In genomic region chr15:71494565-71494964, GRCh38 we compare ENCODE assay signal across 1 cellular context.
TF ChIP-seq lines count a peak whose summit lies in the region.

No MANE protein-coding gene starts in this region.

TF ChIP-seq in HepG2, 621 proteins besides CTCF, POLR2A, EP300 and RAD21 (continued from another document):
- TF ChIP-seq, protein P1, sequence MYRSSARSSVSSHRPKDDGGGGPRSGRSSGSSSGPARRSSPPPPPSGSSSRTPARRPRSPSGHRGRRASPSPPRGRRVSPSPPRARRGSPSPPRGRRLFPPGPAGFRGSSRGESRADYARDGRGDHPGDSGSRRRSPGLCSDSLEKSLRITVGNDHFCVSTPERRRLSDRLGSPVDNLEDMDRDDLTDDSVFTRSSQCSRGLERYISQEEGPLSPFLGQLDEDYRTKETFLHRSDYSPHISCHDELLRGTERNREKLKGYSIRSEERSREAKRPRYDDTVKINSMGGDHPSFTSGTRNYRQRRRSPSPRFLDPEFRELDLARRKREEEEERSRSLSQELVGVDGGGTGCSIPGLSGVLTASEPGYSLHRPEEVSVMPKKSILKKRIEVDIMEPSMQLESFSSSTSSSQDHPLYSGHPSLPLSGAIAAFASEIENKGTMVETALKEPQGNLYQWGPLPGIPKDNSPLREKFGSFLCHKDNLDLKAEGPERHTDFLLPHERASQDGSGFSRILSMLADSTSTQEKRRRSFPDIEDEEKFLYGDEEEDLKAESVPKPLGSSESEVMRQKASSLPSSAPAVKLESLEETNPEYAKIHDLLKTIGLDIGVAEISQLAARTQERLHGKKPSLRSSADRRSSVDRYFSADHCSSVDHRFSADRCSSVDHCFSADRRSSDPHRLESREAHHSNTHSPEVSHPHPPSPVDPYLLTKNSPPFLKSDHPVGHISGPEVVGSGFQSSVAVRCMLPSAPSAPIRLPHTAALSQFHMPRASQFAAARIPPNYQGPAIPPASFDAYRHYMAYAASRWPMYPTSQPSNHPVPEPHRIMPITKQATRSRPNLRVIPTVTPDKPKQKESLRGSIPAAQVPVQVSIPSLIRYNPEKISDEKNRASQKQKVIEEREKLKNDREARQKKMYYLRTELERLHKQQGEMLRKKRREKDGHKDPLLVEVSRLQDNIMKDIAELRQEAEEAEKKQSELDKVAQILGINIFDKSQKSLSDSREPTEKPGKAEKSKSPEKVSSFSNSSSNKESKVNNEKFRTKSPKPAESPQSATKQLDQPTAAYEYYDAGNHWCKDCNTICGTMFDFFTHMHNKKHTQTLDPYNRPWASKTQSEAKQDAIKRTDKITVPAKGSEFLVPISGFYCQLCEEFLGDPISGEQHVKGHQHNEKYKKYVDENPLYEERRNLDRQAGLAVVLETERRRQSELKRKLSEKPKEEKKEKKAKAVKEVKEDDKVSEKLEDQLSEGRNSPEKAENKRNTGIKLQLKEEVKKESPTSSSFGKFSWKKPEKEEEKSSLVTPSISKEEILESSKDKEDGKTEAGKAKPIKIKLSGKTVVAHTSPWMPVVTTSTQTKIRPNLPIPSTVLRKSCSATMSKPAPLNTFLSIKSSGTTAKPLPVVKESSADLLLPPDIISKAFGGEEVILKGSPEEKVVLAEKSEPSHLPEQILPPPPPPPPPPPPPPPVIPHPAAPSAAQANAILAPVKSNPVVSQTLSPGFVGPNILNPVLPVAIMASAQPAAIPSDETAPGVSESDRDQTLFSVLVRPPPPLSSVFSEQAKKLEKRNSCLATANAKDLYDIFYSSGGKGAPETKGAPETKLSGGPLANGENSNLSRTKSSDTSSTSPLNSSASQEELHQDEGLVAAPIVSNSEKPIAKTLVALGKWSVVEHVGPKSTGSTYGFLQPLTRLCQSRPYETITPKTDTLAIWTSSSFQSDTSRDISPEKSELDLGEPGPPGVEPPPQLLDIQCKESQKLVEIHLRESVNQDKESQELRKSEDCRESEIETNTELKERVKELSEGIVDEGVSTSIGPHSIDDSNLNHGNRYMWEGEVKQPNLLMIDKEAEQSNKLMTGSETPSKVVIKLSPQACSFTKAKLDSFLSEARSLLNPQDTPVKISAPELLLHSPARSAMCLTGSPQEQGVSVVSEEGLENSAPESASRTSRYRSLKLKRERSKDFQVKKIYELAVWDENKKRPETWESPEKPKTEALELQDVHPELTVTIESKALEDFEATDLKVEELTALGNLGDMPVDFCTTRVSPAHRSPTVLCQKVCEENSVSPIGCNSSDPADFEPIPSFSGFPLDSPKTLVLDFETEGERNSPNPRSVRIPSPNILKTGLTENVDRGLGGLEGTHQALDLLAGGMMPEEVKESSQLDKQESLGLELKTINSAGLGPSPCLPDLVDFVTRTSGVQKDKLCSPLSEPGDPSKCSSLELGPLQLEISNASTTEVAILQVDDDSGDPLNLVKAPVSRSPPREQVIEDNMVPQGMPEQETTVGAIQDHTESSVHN (CRISPR knock-in tag; IDR thresholded peaks at IDR 0.05) = no peak
- TF ChIP-seq ZNF251 (CRISPR knock-in tag; IDR thresholded peaks at IDR 0.05) = no peak
- TF ChIP-seq ZNF556 (CRISPR knock-in tag; IDR thresholded peaks at IDR 0.05; ENCODE audit: borderline replicate concordance) = no peak
- TF ChIP-seq EZH2 (conservative IDR thresholded peaks at IDR 0.05; ENCODE audit: low read depth, low read length) = no peak
- TF ChIP-seq ZNF891 (CRISPR knock-in tag; IDR thresholded peaks at IDR 0.05) = no peak
- TF ChIP-seq KAT7 (CRISPR knock-in tag; IDR thresholded peaks at IDR 0.05; ENCODE audit: borderline replicate concordance) = no peak
- no peak for TF ChIP-seq RELA (CRISPR knock-in tag; IDR thresholded peaks at IDR 0.05)
- TF ChIP-seq STAT5B (CRISPR knock-in tag; IDR thresholded peaks at IDR 0.05) = no peak
- TF ChIP-seq, protein P2, sequence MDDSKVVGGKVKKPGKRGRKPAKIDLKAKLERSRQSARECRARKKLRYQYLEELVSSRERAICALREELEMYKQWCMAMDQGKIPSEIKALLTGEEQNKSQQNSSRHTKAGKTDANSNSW (CRISPR knock-in tag; IDR thresholded peaks at IDR 0.05; ENCODE audit: borderline replicate concordance) = no peak
- TF ChIP-seq ETV6 (CRISPR knock-in tag; conservative IDR thresholded peaks at IDR 0.05) = no peak
- TF ChIP-seq, protein P3, sequence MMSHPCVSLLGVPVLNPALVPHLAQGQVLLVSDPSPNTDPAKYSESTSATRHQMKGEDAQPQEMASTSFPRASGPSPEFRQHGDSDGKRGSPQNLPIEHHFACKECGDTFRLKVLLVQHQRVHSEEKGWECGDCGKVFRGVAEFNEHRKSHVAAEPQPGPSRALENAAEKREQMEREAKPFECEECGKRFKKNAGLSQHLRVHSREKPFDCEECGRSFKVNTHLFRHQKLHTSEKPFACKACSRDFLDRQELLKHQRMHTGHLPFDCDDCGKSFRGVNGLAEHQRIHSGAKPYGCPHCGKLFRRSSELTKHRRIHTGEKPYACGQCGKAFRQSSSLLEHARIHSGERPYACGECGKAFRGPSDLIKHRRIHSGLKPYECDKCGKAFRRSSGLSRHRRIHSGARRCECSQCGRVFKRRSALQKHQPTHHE (CRISPR knock-in tag; IDR thresholded peaks at IDR 0.05; ENCODE audit: borderline replicate concordance) = no peak
- no peak for TF ChIP-seq ZNF816 (CRISPR knock-in tag; IDR thresholded peaks at IDR 0.05; ENCODE audit: borderline replicate concordance)
